Comparison of ENCODE assay signal across 9 cellular contexts in genomic region chr10:29482591-29483421, GRCh38.
DNase-seq lines count a peak whose midpoint lies in the region; ATAC-seq and TF ChIP-seq lines count a peak whose summit lies in the region.
"Had no signal": no experiment of that assay in that cellular context is flagged by ENCODE, and none has a peak within 500 bp of the region (broad histone marks: within the 10 kb centered on the region; RNA-seq: fewer than 3 reads in every experiment).

No MANE protein-coding gene starts in this region.

- no peak overlapping the region for H3K27ac ChIP-seq in iPS-20b (ENCODE audit: low read length)
- H3K27ac ChIP-seq in testis, result peak overlapping the region in 1 of 2 donors; percentile 9

- WGBS in testis, 2 donors, result 39 to 51% methylated on average over 14 of the region's 14 CpGs

- ATAC-seq in HG03135 (IDR thresholded peaks at IDR 0.05; ENCODE audit: unreplicated experiment) (peak; percentile 73), HG02588 (IDR thresholded peaks at IDR 0.05; ENCODE audit: unreplicated experiment) (no peak)
- peak; percentile 77 to 83 for ATAC-seq in activated T-cell treated with anti-CD3 and anti-CD28 coated beads, Interleukin-2, amount 50 U/mL, for 4 hours

- H3K4me1 ChIP-seq in iPS-20b (ENCODE audit: insufficient read depth, low read length) (peaks cover 9% of the 10 kb centered on the region), testis (peaks cover 26% of the 10 kb centered on the region)

- peaks cover 46% of the 10 kb centered on the region for H3K36me3 Mint-ChIP-seq in activated T-cell treated with anti-CD3 and anti-CD28 coated beads, Interleukin-2, amount 50 U/mL, for 4 hours (ENCODE audit: insufficient read depth)
- H3K36me3 Mint-ChIP-seq: IgD-negative memory B cell had no signal

- H3K36me3 ChIP-seq in iPS-20b (ENCODE audit: insufficient read depth, low read depth, low read length) (peaks cover 23% of the 10 kb centered on the region), testis (ENCODE audit: low read depth, missing control alignments) (no peaks in the 10 kb centered on the region)

- TF ChIP-seq CTCF in testis (IDR thresholded peaks at IDR 0.05) (no peak), GM20000 (IDR thresholded peaks at IDR 0.05; ENCODE audit: extremely low read depth, missing control alignments) (no peak)

- no peaks in the 10 kb centered on the region for H3K9me3 ChIP-seq in iPS-20b (ENCODE audit: insufficient read depth, low read depth, low read length)
- no peaks in the 10 kb centered on the region for H3K9me3 ChIP-seq in testis

- peak overlapping the region; percentile 47; the same call in 1 of the 2 replicates for H3K9ac ChIP-seq in iPS-20b (ENCODE audit: low read depth, low read length)

- no peaks in the 10 kb centered on the region for H3K9me3 Mint-ChIP-seq in activated T-cell treated with anti-CD3 and anti-CD28 coated beads, Interleukin-2, amount 50 U/mL, for 4 hours
- H3K9me3 Mint-ChIP-seq: IgD-negative memory B cell had no signal

- TF ChIP-seq POLR2A in testis (IDR thresholded peaks at IDR 0.05), result no peak

- DNase-seq in EH (ENCODE audit: low read depth), result peak; percentile 84
- DNase-seq in activated T-cell treated with anti-CD3 and anti-CD28 coated beads, Interleukin-2, amount 50 U/mL, for 4 hours, result no peak
- DNase-seq in testis, result peak; percentile 45
- no peak for DNase-seq in activated gamma-delta T cell treated with Interleukin-2 at 50 U/mL for 16 hours
- no peak for DNase-seq in GM20000 (ENCODE audit: low spot score)

- H3K4me3 ChIP-seq in iPS-20b (ENCODE audit: low read length), result no peak overlapping the region; the same call in 1 of the 2 replicates
- no peak overlapping the region for H3K4me3 ChIP-seq in testis

- H3K4me3 Mint-ChIP-seq in activated T-cell treated with anti-CD3 and anti-CD28 coated beads, Interleukin-2, amount 50 U/mL, for 4 hours, result no peak overlapping the region

- intact Hi-C loops in testis (cut with DNase I; ENCODE audit: low total_unique reads), result no loop called here

- H3K4me1 Mint-ChIP-seq in activated T-cell treated with anti-CD3 and anti-CD28 coated beads, Interleukin-2, amount 50 U/mL, for 4 hours (ENCODE audit: low read depth), result peaks cover 16% of the 10 kb centered on the region

- H3K27me3 ChIP-seq in iPS-20b (ENCODE audit: insufficient read depth, low read length), result no peaks in the 10 kb centered on the region
- no peaks in the 10 kb centered on the region for H3K27me3 ChIP-seq in testis

- H3K27me3 Mint-ChIP-seq in activated T-cell treated with anti-CD3 and anti-CD28 coated beads, Interleukin-2, amount 50 U/mL, for 4 hours (ENCODE audit: low read depth), result no peaks in the 10 kb centered on the region

Comparison
In these comparisons a context has a peak if more than half of its experiments do, and no peak if none do; other contexts are left out.
1. DNase-seq: peak in EH (single experiment) and testis (single experiment); none in activated T-cell treated with anti-CD3 and anti-CD28 coated beads, Interleukin-2, amount 50 U/mL, for 4 hours (single experiment), activated gamma-delta T cell treated with Interleukin-2 at 50 U/mL for 16 hours (single experiment) and GM20000 (single experiment).